Comparison of ENCODE assay signal across 1 cellular context in genomic region chr19:18541992-18542935, GRCh38.
TF ChIP-seq lines count a peak whose summit lies in the region.

No MANE protein-coding gene starts in this region.

TF ChIP-seq in SK-N-SH, 30 proteins besides CTCF, POLR2A, EP300 and RAD21 (continued from another document):
- TF ChIP-seq, protein P1, sequence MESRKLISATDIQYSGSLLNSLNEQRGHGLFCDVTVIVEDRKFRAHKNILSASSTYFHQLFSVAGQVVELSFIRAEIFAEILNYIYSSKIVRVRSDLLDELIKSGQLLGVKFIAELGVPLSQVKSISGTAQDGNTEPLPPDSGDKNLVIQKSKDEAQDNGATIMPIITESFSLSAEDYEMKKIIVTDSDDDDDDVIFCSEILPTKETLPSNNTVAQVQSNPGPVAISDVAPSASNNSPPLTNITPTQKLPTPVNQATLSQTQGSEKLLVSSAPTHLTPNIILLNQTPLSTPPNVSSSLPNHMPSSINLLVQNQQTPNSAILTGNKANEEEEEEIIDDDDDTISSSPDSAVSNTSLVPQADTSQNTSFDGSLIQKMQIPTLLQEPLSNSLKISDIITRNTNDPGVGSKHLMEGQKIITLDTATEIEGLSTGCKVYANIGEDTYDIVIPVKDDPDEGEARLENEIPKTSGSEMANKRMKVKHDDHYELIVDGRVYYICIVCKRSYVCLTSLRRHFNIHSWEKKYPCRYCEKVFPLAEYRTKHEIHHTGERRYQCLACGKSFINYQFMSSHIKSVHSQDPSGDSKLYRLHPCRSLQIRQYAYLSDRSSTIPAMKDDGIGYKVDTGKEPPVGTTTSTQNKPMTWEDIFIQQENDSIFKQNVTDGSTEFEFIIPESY (IDR thresholded peaks at IDR 0.05; ENCODE audit: borderline replicate concordance, low read depth): no peak
TF ChIP-seq in SK-N-SH: peak in this region for 0.
